28 cellular contexts compared by ENCODE assay signal in the genomic region with DNA sequence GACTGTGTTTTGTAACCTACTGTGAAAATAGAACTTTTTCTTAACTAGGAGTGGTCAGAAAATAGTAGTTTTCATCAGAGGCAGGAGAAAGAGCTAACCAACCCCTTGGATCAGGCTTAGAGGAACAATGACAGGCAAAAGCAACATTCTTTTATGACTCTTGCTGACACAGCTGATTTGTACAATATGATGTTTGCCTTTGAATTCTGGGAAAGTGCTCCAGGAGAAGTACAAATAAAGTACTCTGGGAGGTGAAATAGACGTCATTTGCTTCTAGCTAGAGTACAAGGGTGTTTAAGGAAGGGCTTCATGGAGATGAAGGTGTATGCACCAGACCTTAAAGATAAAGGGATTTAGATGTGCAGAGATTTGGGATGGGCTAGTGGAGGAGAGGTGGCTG.
"Had no signal": no experiment of that assay in that cellular context is flagged by ENCODE, and none has a peak within 500 bp of the region (broad histone marks: within the 10 kb centered on the region; RNA-seq: fewer than 3 reads in every experiment).

No MANE protein-coding gene starts in this region.

- ATAC-seq: activated CD4-positive, CD25-positive, alpha-beta regulatory T cell treated with anti-CD3 and anti-CD28 coated beads, Interleukin-2, amount 50 U/mL, for 24 hours; left ventricle myocardium superior; psoas muscle had no signal

- DNase-seq: activated CD4-positive, alpha-beta T cell treated with anti-CD3 and anti-CD28 coated beads for 48 hours; activated CD4-positive, alpha-beta T cell treated with anti-CD3 and anti-CD28 coated beads, Interleukin-2, amount 50 U/mL, for 48 hours; activated CD8-positive, alpha-beta memory T cell treated with anti-CD3 and anti-CD28 coated beads for 24 hours; activated effector memory CD4-positive, alpha-beta T cell treated with anti-CD3 and anti-CD28 coated beads, Interleukin-2, amount 50 U/mL, for 16 hours; activated naive CD4-positive, alpha-beta T cell treated with anti-CD3 and anti-CD28 coated beads for 36 hours; activated naive CD8-positive, alpha-beta T cell treated with anti-CD3 and anti-CD28 coated beads, Interleukin-2, amount 10 ng/mL, durations not matched to agents 7 days and 5 days; cerebellar nuclear complex; colonic mucosa; dorsolateral prefrontal cortex; effector memory CD4-positive, alpha-beta T cell; glutamatergic neuron; islet precursor cell; left ventricle myocardium superior; naive B cell; ovary; psoas muscle; stimulated activated CD4-positive, alpha-beta T cell treated with anti-CD3 and anti-CD28 coated beads, Interleukin-15, amount 100 ng/mL, for 24 hours; stimulated activated CD4-positive, alpha-beta T cell treated with anti-CD3 and anti-CD28 coated beads, Interleukin-2, amount 100 ng/mL, for 24 hours; stimulated activated naive CD4-positive, alpha-beta T cell; T-helper 1 cell; transverse colon; uterus; WERI-Rb-1 had no signal

- H3K36me3 Mint-ChIP-seq: activated naive CD8-positive, alpha-beta T cell treated with anti-CD3 and anti-CD28 coated beads, Interleukin-2, amount 10 ng/mL, durations not matched to agents 7 days and 5 days; brain; naive B cell had no signal

- H3K4me3 ChIP-seq: ascending aorta, cardiac muscle cell, colonic mucosa, dorsolateral prefrontal cortex, ovary, psoas muscle, right atrium auricular region, transverse colon, uterus had no signal

- H3K27me3 ChIP-seq: ascending aorta, cardiac muscle cell, colonic mucosa, ovary, right atrium auricular region, transverse colon, uterus had no signal

- H3K27ac ChIP-seq: ascending aorta, cardiac muscle cell, colonic mucosa, dorsolateral prefrontal cortex, ovary, psoas muscle, right atrium auricular region, transverse colon, uterus, WERI-Rb-1 had no signal

- H3K9me3 Mint-ChIP-seq: activated naive CD8-positive, alpha-beta T cell treated with anti-CD3 and anti-CD28 coated beads, Interleukin-2, amount 10 ng/mL, durations not matched to agents 7 days and 5 days had no signal

- H3K36me3 ChIP-seq: ascending aorta, cardiac muscle cell, colonic mucosa, ovary, right atrium auricular region, transverse colon, uterus, WERI-Rb-1 had no signal

- H3K9me3 ChIP-seq: ascending aorta, colonic mucosa, ovary, psoas muscle, right atrium auricular region, transverse colon, uterus had no signal

- H3K4me1 ChIP-seq: ascending aorta, colonic mucosa, right atrium auricular region, transverse colon, uterus had no signal

- H3K4me3 Mint-ChIP-seq: activated naive CD4-positive, alpha-beta T cell treated with anti-CD3 and anti-CD28 coated beads for 36 hours; activated naive CD8-positive, alpha-beta T cell treated with anti-CD3 and anti-CD28 coated beads, Interleukin-2, amount 10 ng/mL, durations not matched to agents 7 days and 5 days; brain; naive B cell had no signal

- H3K4me1 Mint-ChIP-seq: activated naive CD8-positive, alpha-beta T cell treated with anti-CD3 and anti-CD28 coated beads, Interleukin-2, amount 10 ng/mL, durations not matched to agents 7 days and 5 days; naive B cell had no signal

- H3K27ac Mint-ChIP-seq: activated naive CD4-positive, alpha-beta T cell treated with anti-CD3 and anti-CD28 coated beads for 36 hours; activated naive CD8-positive, alpha-beta T cell treated with anti-CD3 and anti-CD28 coated beads, Interleukin-2, amount 10 ng/mL, durations not matched to agents 7 days and 5 days; brain had no signal

- H3K27me3 Mint-ChIP-seq: activated naive CD8-positive, alpha-beta T cell treated with anti-CD3 and anti-CD28 coated beads, Interleukin-2, amount 10 ng/mL, durations not matched to agents 7 days and 5 days had no signal
